ENCODE assay signal across 20 cellular contexts in genomic region chr15:61380270-61380669, GRCh38.
"Had no signal": no experiment of that assay in that cellular context is flagged by ENCODE, and none has a peak within 500 bp of the region (broad histone marks: within the 10 kb centered on the region; RNA-seq: fewer than 3 reads in every experiment).

No MANE protein-coding gene starts in this region.

- H3K36me3 ChIP-seq: MG63 had no signal

- H3K27me3 ChIP-seq: MG63 had no signal

- DNase-seq: KBM-7, MG63, MV-4-11, NCI-H1048, NCI-H1105, NCI-H1436 treated with DMSO at 0.1 percent for 48 hours, NCI-H1694, NCI-H187 treated with DMSO at 0.1 percent for 48 hours, NCI-H2029 treated with DMSO at 0.1 percent for 48 hours, NCI-H2171 treated with DMSO at 0.1 percent for 48 hours, NCI-H345, NCI-H446 treated with DMSO at 0.1 percent for 48 hours, NCI-H510A treated with DMSO at 0.1 percent for 48 hours, Right ventricle myocardium superior, RPMI8226, SIG-M5, SK-N-SH, SW 1271, T-cell had no signal

- H3K9me3 ChIP-seq: SK-N-SH had no signal

- FAIRE-seq: RCC 7860 had no signal

- H3K4me3 ChIP-seq: MG63 had no signal
